ENCODE assay signal across 38 cellular contexts in genomic region chr4:184614509-184614908, GRCh38.
"Had no signal": no experiment of that assay in that cellular context is flagged by ENCODE, and none has a peak within 500 bp of the region (broad histone marks: within the 10 kb centered on the region; RNA-seq: fewer than 3 reads in every experiment).

No MANE protein-coding gene starts in this region.

- H3K27me3 ChIP-seq: adrenal gland, ascending aorta, body of pancreas, brain microvascular endothelial cell, breast epithelium, cardiac muscle cell had no signal

- H3K4me1 ChIP-seq: adrenal gland, ascending aorta, body of pancreas, breast epithelium had no signal

- DNase-seq: activated effector memory CD4-positive, alpha-beta T cell treated with anti-CD3 and anti-CD28 coated beads, Interleukin-2, amount 50 U/mL, for 16 hours; activated effector memory CD4-positive, alpha-beta T cell treated with Interleukin-2 at 50 U/mL for 16 hours; activated gamma-delta T cell; activated gamma-delta T cell treated with Interleukin-2 at 50 U/mL for 16 hours; activated naive CD4-positive, alpha-beta T cell; activated naive CD4-positive, alpha-beta T cell treated with anti-CD3 and anti-CD28 coated beads for 36 hours; activated naive CD4-positive, alpha-beta T cell treated with anti-CD3 and anti-CD28 coated beads, Interleukin-2, amount 10 ng/mL, durations not matched to agents 7 days and 5 days; activated naive CD4-positive, alpha-beta T cell treated with anti-CD3 and anti-CD28 coated beads, Interleukin-2, amount 50 U/mL, for 16 hours; activated naive CD4-positive, alpha-beta T cell treated with Interleukin-2 at 50 U/mL for 16 hours; activated naive CD8-positive, alpha-beta T cell treated with anti-CD3 and anti-CD28 coated beads for 36 hours; activated naive CD8-positive, alpha-beta T cell treated with anti-CD3 and anti-CD28 coated beads, Interleukin-2, amount 10 ng/mL, durations not matched to agents 7 days and 5 days; activated naive CD8-positive, alpha-beta T cell treated with anti-CD3 and anti-CD28 coated beads, Interleukin-2, amount 50 U/mL, for 24 hours; activated T-cell treated with anti-CD3 and anti-CD28 coated beads, Interleukin-2, amount 50 U/mL, for 1 hour; activated T-cell treated with anti-CD3 and anti-CD28 coated beads, Interleukin-2, amount 50 U/mL, for 24 hours; activated T-cell treated with anti-CD3 and anti-CD28 coated beads, Interleukin-2, amount 50 U/mL, for 4 hours; activated T-cell treated with anti-CD3 and anti-CD28 coated beads, Interleukin-2, amount 50 U/mL, for 48 hours; activated T-cell treated with anti-CD3 and anti-CD28 coated beads, Interleukin-2, amount 50 U/mL, for 72 hours; adrenal gland; amniotic stem cell; amygdala; aorta; body of pancreas; brain microvascular endothelial cell; central memory CD4-positive, alpha-beta T cell; cerebellar nuclear complex had no signal

- H3K4me1 Mint-ChIP-seq: activated naive CD4-positive, alpha-beta T cell treated with anti-CD3 and anti-CD28 coated beads, Interleukin-2, amount 10 ng/mL, durations not matched to agents 7 days and 5 days; activated naive CD4-positive, alpha-beta T cell treated with anti-CD3 and anti-CD28 coated beads, Interleukin-2, amount 50 U/mL, for 24 hours; activated naive CD8-positive, alpha-beta T cell treated with anti-CD3 and anti-CD28 coated beads for 36 hours; activated naive CD8-positive, alpha-beta T cell treated with anti-CD3 and anti-CD28 coated beads, Interleukin-2, amount 10 ng/mL, durations not matched to agents 7 days and 5 days; activated naive CD8-positive, alpha-beta T cell treated with anti-CD3 and anti-CD28 coated beads, Interleukin-2, amount 50 U/mL, for 24 hours; activated T-helper 17 cell treated with anti-CD3 and anti-CD28 coated beads, Interleukin-2, amount 50 U/mL, for 72 hours; brain; central memory CD8-positive, alpha-beta T cell had no signal

- H3K4me3 ChIP-seq: adrenal gland, ascending aorta, body of pancreas, breast epithelium, cardiac muscle cell had no signal

- H3K9me3 Mint-ChIP-seq: activated naive CD4-positive, alpha-beta T cell treated with anti-CD3 and anti-CD28 coated beads, Interleukin-2, amount 50 U/mL, for 24 hours; central memory CD8-positive, alpha-beta T cell had no signal

- ATAC-seq: activated naive CD4-positive, alpha-beta T cell treated with anti-CD3 and anti-CD28 coated beads, Interleukin-2, amount 50 U/mL, for 72 hours; activated naive CD8-positive, alpha-beta T cell treated with anti-CD3 and anti-CD28 coated beads, Interleukin-2, amount 50 U/mL, for 24 hours; activated T-cell treated with anti-CD3 and anti-CD28 coated beads, Interleukin-2, amount 50 U/mL, for 4 hours; activated T-cell treated with anti-CD3 and anti-CD28 coated beads, Interleukin-2, amount 50 U/mL, for 72 hours; activated T-helper 17 cell treated with anti-CD3 and anti-CD28 coated beads, Interleukin-2, amount 50 U/mL, for 72 hours; body of pancreas had no signal

- H3K36me3 ChIP-seq: adrenal gland, ascending aorta, brain microvascular endothelial cell, breast epithelium, cardiac muscle cell had no signal

- H3K27ac Mint-ChIP-seq: activated naive CD4-positive, alpha-beta T cell treated with anti-CD3 and anti-CD28 coated beads for 36 hours; activated naive CD4-positive, alpha-beta T cell treated with anti-CD3 and anti-CD28 coated beads, Interleukin-2, amount 10 ng/mL, durations not matched to agents 7 days and 5 days; activated naive CD4-positive, alpha-beta T cell treated with anti-CD3 and anti-CD28 coated beads, Interleukin-2, amount 50 U/mL, for 24 hours; activated naive CD4-positive, alpha-beta T cell treated with anti-CD3 and anti-CD28 coated beads, Interleukin-2, amount 50 U/mL, for 72 hours; activated naive CD8-positive, alpha-beta T cell; activated naive CD8-positive, alpha-beta T cell treated with anti-CD3 and anti-CD28 coated beads for 36 hours; activated naive CD8-positive, alpha-beta T cell treated with anti-CD3 and anti-CD28 coated beads, Interleukin-2, amount 10 ng/mL, durations not matched to agents 7 days and 5 days; activated naive CD8-positive, alpha-beta T cell treated with anti-CD3 and anti-CD28 coated beads, Interleukin-2, amount 50 U/mL, for 24 hours; activated T-cell treated with anti-CD3 and anti-CD28 coated beads, Interleukin-2, amount 50 U/mL, for 24 hours; activated T-cell treated with anti-CD3 and anti-CD28 coated beads, Interleukin-2, amount 50 U/mL, for 72 hours; activated T-helper 1 cell treated with anti-CD3 and anti-CD28 coated beads, Interleukin-12 subunit alpha, Interleukin-12 subunit beta, Interleukin-2, Interleukin-4 antibody, amounts not matched to agents 30 ng/mL and 10 ng/mL and 1 ng/mL, durations not matched to agents 14 hours and 24 hours and 36 hours; activated T-helper 17 cell treated with anti-CD3 and anti-CD28 coated beads, Interleukin-2, amount 50 U/mL, for 72 hours; activated T-helper 2 cell treated with anti-CD3 and anti-CD28 coated beads, Interferon-gamma antibody, Interleukin-2, Interleukin-4, amounts not matched to agents 10 μg/mL and 5 μg/mL and 100 μg/mL, durations not matched to agents 14 hours and 24 hours and 36 hours; brain had no signal

- H3K27me3 Mint-ChIP-seq: activated naive CD4-positive, alpha-beta T cell treated with anti-CD3 and anti-CD28 coated beads, Interleukin-2, amount 10 ng/mL, durations not matched to agents 7 days and 5 days; activated naive CD4-positive, alpha-beta T cell treated with anti-CD3 and anti-CD28 coated beads, Interleukin-2, amount 50 U/mL, for 24 hours; activated naive CD8-positive, alpha-beta T cell; activated naive CD8-positive, alpha-beta T cell treated with anti-CD3 and anti-CD28 coated beads for 36 hours; activated naive CD8-positive, alpha-beta T cell treated with anti-CD3 and anti-CD28 coated beads, Interleukin-2, amount 50 U/mL, for 24 hours; activated T-cell treated with anti-CD3 and anti-CD28 coated beads, Interleukin-2, amount 50 U/mL, for 24 hours; activated T-helper 17 cell treated with anti-CD3 and anti-CD28 coated beads, Interleukin-2, amount 50 U/mL, for 72 hours; central memory CD8-positive, alpha-beta T cell had no signal

- FAIRE-seq: astrocyte, bronchial epithelial cell had no signal

- H3K27ac ChIP-seq: adrenal gland, ascending aorta, body of pancreas, brain microvascular endothelial cell, breast epithelium, cardiac muscle cell had no signal

- H3K9me3 ChIP-seq: adrenal gland, ascending aorta had no signal

- H3K4me3 Mint-ChIP-seq: activated naive CD4-positive, alpha-beta T cell treated with anti-CD3 and anti-CD28 coated beads for 36 hours; activated naive CD4-positive, alpha-beta T cell treated with anti-CD3 and anti-CD28 coated beads, Interleukin-2, amount 10 ng/mL, durations not matched to agents 7 days and 5 days; activated naive CD4-positive, alpha-beta T cell treated with anti-CD3 and anti-CD28 coated beads, Interleukin-2, amount 50 U/mL, for 24 hours; activated naive CD8-positive, alpha-beta T cell; activated naive CD8-positive, alpha-beta T cell treated with anti-CD3 and anti-CD28 coated beads for 36 hours; activated naive CD8-positive, alpha-beta T cell treated with anti-CD3 and anti-CD28 coated beads, Interleukin-2, amount 10 ng/mL, durations not matched to agents 7 days and 5 days; activated naive CD8-positive, alpha-beta T cell treated with anti-CD3 and anti-CD28 coated beads, Interleukin-2, amount 50 U/mL, for 24 hours; activated T-cell treated with anti-CD3 and anti-CD28 coated beads, Interleukin-2, amount 50 U/mL, for 24 hours; activated T-cell treated with anti-CD3 and anti-CD28 coated beads, Interleukin-2, amount 50 U/mL, for 4 hours; activated T-cell treated with anti-CD3 and anti-CD28 coated beads, Interleukin-2, amount 50 U/mL, for 72 hours; activated T-helper 1 cell treated with anti-CD3 and anti-CD28 coated beads, Interleukin-12 subunit alpha, Interleukin-12 subunit beta, Interleukin-2, Interleukin-4 antibody, amounts not matched to agents 30 ng/mL and 10 ng/mL and 1 ng/mL, durations not matched to agents 14 hours and 24 hours and 36 hours; activated T-helper 17 cell treated with anti-CD3 and anti-CD28 coated beads, Interleukin-2, amount 50 U/mL, for 72 hours; brain; central memory CD8-positive, alpha-beta T cell had no signal

- H3K36me3 Mint-ChIP-seq: activated naive CD8-positive, alpha-beta T cell; brain had no signal
